ENCODE assay signal across 2 cellular contexts in genomic region chr9:127264462-127265040, GRCh38.
TF ChIP-seq lines count a peak whose summit lies in the region.

Gene GARNL3 (plus strand): TSS chr9:127264774. CDS start chr9:127264878, 104 bp downstream.

TF ChIP-seq in GM23338, 12 proteins besides CTCF, POLR2A, EP300 and RAD21 (continued from another document):
- TF ChIP-seq EZH2phosphoT487 (IDR thresholded peaks at IDR 0.05; ENCODE audit: unreplicated experiment): no peak
- TF ChIP-seq STAT1 (IDR thresholded peaks at IDR 0.05; ENCODE audit: unreplicated experiment): no peak
- no peak for TF ChIP-seq ZNF462 (CRISPR knock-in tag; IDR thresholded peaks at IDR 0.05)
- TF ChIP-seq JUNB (IDR thresholded peaks at IDR 0.05; ENCODE audit: unreplicated experiment): no peak
- no peak for TF ChIP-seq ZNF114 (CRISPR knock-in tag; IDR thresholded peaks at IDR 0.05)
- TF ChIP-seq, protein P1, sequence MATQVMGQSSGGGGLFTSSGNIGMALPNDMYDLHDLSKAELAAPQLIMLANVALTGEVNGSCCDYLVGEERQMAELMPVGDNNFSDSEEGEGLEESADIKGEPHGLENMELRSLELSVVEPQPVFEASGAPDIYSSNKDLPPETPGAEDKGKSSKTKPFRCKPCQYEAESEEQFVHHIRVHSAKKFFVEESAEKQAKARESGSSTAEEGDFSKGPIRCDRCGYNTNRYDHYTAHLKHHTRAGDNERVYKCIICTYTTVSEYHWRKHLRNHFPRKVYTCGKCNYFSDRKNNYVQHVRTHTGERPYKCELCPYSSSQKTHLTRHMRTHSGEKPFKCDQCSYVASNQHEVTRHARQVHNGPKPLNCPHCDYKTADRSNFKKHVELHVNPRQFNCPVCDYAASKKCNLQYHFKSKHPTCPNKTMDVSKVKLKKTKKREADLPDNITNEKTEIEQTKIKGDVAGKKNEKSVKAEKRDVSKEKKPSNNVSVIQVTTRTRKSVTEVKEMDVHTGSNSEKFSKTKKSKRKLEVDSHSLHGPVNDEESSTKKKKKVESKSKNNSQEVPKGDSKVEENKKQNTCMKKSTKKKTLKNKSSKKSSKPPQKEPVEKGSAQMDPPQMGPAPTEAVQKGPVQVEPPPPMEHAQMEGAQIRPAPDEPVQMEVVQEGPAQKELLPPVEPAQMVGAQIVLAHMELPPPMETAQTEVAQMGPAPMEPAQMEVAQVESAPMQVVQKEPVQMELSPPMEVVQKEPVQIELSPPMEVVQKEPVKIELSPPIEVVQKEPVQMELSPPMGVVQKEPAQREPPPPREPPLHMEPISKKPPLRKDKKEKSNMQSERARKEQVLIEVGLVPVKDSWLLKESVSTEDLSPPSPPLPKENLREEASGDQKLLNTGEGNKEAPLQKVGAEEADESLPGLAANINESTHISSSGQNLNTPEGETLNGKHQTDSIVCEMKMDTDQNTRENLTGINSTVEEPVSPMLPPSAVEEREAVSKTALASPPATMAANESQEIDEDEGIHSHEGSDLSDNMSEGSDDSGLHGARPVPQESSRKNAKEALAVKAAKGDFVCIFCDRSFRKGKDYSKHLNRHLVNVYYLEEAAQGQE (IDR thresholded peaks at IDR 0.05; ENCODE audit: unreplicated experiment): no peak
- TF ChIP-seq CREB1 (CRISPR knock-in tag; IDR thresholded peaks at IDR 0.05; ENCODE audit: low read depth): no peak
- no peak for TF ChIP-seq EZH2 (IDR thresholded peaks at IDR 0.05; ENCODE audit: low read depth, unreplicated experiment)
- TF ChIP-seq, protein P2, sequence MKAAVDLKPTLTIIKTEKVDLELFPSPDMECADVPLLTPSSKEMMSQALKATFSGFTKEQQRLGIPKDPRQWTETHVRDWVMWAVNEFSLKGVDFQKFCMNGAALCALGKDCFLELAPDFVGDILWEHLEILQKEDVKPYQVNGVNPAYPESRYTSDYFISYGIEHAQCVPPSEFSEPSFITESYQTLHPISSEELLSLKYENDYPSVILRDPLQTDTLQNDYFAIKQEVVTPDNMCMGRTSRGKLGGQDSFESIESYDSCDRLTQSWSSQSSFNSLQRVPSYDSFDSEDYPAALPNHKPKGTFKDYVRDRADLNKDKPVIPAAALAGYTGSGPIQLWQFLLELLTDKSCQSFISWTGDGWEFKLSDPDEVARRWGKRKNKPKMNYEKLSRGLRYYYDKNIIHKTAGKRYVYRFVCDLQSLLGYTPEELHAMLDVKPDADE (IDR thresholded peaks at IDR 0.05): no peak
- TF ChIP-seq POLR2AphosphoS5 (IDR thresholded peaks at IDR 0.05; ENCODE audit: low read depth): no peak
- TF ChIP-seq ZNF331 (CRISPR knock-in tag; IDR thresholded peaks at IDR 0.05; ENCODE audit: low read depth): no peak

TF ChIP-seq in WTC11, 78 proteins besides CTCF, POLR2A, EP300 and RAD21:
- TF ChIP-seq EMX1 (CRISPR knock-in tag; IDR thresholded peaks at IDR 0.05): no peak
- no peak for TF ChIP-seq SP1 (CRISPR knock-in tag; conservative IDR thresholded peaks at IDR 0.05)
- TF ChIP-seq ETV6 (CRISPR knock-in tag; IDR thresholded peaks at IDR 0.05): no peak
- TF ChIP-seq, protein P3, sequence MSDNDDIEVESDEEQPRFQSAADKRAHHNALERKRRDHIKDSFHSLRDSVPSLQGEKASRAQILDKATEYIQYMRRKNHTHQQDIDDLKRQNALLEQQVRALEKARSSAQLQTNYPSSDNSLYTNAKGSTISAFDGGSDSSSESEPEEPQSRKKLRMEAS (CRISPR knock-in tag; IDR thresholded peaks at IDR 0.05): no peak
